ENCODE assay signal across 1 cellular context in the genomic region with DNA sequence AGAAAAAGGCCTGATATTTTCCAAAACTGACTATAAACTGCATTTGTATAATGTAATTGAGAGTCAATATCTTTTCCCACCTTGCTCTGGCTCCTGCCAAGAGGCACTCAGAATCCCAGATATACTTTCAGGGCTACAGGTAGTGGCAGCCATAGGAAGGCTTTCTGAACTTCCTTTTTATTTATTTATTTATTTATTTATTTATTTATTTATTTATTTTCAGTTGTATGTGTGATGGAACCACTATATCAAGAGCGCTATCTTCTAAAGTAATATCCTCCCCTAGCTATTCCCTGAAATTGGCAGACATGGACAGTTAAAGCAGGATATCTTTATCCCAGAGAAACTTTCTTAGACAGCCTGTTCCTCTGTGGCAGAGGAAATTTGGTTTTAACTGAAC.
TF ChIP-seq lines count a peak whose summit lies in the region.

No MANE protein-coding gene starts in this region.

TF ChIP-seq in HEK293, 187 proteins besides CTCF, POLR2A, EP300 and RAD21 (continued from another document):
- TF ChIP-seq, protein P1, sequence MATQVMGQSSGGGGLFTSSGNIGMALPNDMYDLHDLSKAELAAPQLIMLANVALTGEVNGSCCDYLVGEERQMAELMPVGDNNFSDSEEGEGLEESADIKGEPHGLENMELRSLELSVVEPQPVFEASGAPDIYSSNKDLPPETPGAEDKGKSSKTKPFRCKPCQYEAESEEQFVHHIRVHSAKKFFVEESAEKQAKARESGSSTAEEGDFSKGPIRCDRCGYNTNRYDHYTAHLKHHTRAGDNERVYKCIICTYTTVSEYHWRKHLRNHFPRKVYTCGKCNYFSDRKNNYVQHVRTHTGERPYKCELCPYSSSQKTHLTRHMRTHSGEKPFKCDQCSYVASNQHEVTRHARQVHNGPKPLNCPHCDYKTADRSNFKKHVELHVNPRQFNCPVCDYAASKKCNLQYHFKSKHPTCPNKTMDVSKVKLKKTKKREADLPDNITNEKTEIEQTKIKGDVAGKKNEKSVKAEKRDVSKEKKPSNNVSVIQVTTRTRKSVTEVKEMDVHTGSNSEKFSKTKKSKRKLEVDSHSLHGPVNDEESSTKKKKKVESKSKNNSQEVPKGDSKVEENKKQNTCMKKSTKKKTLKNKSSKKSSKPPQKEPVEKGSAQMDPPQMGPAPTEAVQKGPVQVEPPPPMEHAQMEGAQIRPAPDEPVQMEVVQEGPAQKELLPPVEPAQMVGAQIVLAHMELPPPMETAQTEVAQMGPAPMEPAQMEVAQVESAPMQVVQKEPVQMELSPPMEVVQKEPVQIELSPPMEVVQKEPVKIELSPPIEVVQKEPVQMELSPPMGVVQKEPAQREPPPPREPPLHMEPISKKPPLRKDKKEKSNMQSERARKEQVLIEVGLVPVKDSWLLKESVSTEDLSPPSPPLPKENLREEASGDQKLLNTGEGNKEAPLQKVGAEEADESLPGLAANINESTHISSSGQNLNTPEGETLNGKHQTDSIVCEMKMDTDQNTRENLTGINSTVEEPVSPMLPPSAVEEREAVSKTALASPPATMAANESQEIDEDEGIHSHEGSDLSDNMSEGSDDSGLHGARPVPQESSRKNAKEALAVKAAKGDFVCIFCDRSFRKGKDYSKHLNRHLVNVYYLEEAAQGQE (tag by site-specific recombination; IDR thresholded peaks at IDR 0.05) = 0 out of 2 replicates have a peak, but pooled peaks have one; percentile 38
- TF ChIP-seq ZNF19 (tag by site-specific recombination; IDR thresholded peaks at IDR 0.05; ENCODE audit: low read depth) (no peak), TSHZ1 (tag by site-specific recombination; IDR thresholded peaks at IDR 0.05; ENCODE audit: borderline replicate concordance) (no peak), ZNF510 (tag by site-specific recombination; IDR thresholded peaks at IDR 0.05; ENCODE audit: insufficient replicate concordance) (peak; percentile 24), HOXA7 (CRISPR knock-in tag; IDR thresholded peaks at IDR 0.05; ENCODE audit: borderline replicate concordance) (no peak), ZNF560 (tag by site-specific recombination; IDR thresholded peaks at IDR 0.05; ENCODE audit: borderline replicate concordance) (0 out of 2 replicates have a peak, but pooled peaks have one; percentile 9), ZNF394 (tag by site-specific recombination; IDR thresholded peaks at IDR 0.05; ENCODE audit: borderline replicate concordance) (peak; percentile 86; the same call in 1 of the 2 replicates), ZNF654 (tag by site-specific recombination; IDR thresholded peaks at IDR 0.05; ENCODE audit: low read depth) (peak; percentile 35), ZNF555 (tag by site-specific recombination; conservative IDR thresholded peaks at IDR 0.05) (peak; percentile 79), ZNF610 (tag by site-specific recombination; IDR thresholded peaks at IDR 0.05; ENCODE audit: borderline replicate concordance) (no peak), ZNF530 (tag by site-specific recombination; IDR thresholded peaks at IDR 0.05; ENCODE audit: low read depth) (peak; percentile 24; the same call in 1 of the 2 replicates), ZNF140 (tag by site-specific recombination; IDR thresholded peaks at IDR 0.05) (peak; percentile 54; the same call in 1 of the 2 replicates), ZNF623 (tag by site-specific recombination; IDR thresholded peaks at IDR 0.05) (peak; percentile 47), YY1 (tag by site-specific recombination; IDR thresholded peaks at IDR 0.05) (no peak), ZNF518A (tag by site-specific recombination; conservative IDR thresholded peaks at IDR 0.05; ENCODE audit: low read depth) (peak; percentile 75), PRDM10 (tag by site-specific recombination; IDR thresholded peaks at IDR 0.05) (no peak), ZNF433 (tag by site-specific recombination; IDR thresholded peaks at IDR 0.05; ENCODE audit: low read depth) (peak; percentile 47; the same call in 1 of the 2 replicates), ZNF366 (tag by site-specific recombination; conservative IDR thresholded peaks at IDR 0.05) (no peak), ZNF155 (tag by site-specific recombination; IDR thresholded peaks at IDR 0.05) (no peak), ZNF501 (tag by site-specific recombination; IDR thresholded peaks at IDR 0.05) (0 out of 2 replicates have a peak, but pooled peaks have one; percentile 33)
- TF ChIP-seq, protein P2, sequence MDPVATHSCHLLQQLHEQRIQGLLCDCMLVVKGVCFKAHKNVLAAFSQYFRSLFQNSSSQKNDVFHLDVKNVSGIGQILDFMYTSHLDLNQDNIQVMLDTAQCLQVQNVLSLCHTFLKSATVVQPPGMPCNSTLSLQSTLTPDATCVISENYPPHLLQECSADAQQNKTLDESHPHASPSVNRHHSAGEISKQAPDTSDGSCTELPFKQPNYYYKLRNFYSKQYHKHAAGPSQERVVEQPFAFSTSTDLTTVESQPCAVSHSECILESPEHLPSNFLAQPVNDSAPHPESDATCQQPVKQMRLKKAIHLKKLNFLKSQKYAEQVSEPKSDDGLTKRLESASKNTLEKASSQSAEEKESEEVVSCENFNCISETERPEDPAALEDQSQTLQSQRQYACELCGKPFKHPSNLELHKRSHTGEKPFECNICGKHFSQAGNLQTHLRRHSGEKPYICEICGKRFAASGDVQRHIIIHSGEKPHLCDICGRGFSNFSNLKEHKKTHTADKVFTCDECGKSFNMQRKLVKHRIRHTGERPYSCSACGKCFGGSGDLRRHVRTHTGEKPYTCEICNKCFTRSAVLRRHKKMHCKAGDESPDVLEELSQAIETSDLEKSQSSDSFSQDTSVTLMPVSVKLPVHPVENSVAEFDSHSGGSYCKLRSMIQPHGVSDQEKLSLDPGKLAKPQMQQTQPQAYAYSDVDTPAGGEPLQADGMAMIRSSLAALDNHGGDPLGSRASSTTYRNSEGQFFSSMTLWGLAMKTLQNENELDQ (tag by site-specific recombination; IDR thresholded peaks at IDR 0.05; ENCODE audit: low read depth) = no peak
